1 cellular context compared by ENCODE assay signal in the genomic region with DNA sequence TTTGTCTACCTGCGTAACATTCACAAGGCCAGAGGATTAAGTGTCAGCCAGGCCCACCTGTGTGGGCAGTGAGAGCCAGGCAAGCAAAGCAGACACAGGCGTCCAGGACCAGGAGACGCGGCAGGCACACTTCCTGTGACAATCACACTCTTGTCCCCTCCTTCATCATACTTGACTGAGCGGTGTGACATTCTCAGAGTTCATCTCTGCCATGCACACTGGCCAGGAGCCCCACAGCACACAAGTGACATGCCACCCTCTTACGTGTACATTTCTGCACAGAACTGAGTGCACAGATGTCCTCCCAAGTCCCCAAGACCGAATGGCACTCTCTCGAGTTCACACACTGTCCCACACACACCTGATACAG.
TF ChIP-seq lines count a peak whose summit lies in the region.

No MANE protein-coding gene starts in this region.

TF ChIP-seq in GM12891, 5 proteins besides CTCF, POLR2A, EP300 and RAD21:
- TF ChIP-seq POU2F2 (IDR thresholded peaks at IDR 0.05; ENCODE audit: low read depth, low read length) (no peak), TAF1 (IDR thresholded peaks at IDR 0.05; ENCODE audit: low read depth, low read length) (no peak), POLR2AphosphoS5 (IDR thresholded peaks at IDR 0.05; ENCODE audit: low read depth, low read length) (no peak), SPI1 (IDR thresholded peaks at IDR 0.05; ENCODE audit: low read depth, low read length) (no peak), PAX5 (IDR thresholded peaks at IDR 0.05; ENCODE audit: insufficient read depth, low read length, severe bottlenecking) (no peak)
